In the genomic region with DNA sequence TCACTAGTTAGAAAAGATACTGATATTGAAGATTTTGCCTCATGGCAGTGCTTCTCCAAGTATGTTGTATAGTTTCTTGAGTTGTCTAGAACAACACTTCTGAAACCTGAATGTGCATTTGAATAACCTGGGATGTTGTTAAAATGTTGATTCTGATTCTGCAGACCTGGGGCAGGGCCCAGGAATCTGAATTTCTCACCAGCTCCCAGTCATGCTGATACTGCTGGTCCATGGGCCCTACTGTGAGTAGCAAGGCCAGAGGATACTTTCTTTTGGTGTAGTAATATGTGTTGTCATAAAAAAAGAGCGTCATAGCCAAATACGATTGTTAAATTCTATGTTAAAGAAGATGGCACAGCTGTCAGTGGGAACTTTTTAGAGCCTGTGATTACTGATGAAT, we compare ENCODE assay signal across 13 cellular contexts. TPM values are rescaled to one million over a fixed set of nuclear protein-coding genes. Genes with fewer than 3 reads are reported as not detected.
DNase-seq lines count a peak whose midpoint lies in the region; ATAC-seq and TF ChIP-seq lines count a peak whose summit lies in the region.
"Had no signal": no experiment of that assay in that cellular context is flagged by ENCODE, and none has a peak within 500 bp of the region (broad histone marks: within the 10 kb centered on the region; RNA-seq: fewer than 3 reads in every experiment).

No MANE protein-coding gene starts in this region.

- H3K4me1 ChIP-seq in BE2C = no peaks in the 10 kb centered on the region

- peak overlapping the region; percentile 77 for H3K4me3 Mint-ChIP-seq in activated CD8-positive, alpha-beta T cell treated with anti-CD3 and anti-CD28 coated beads, Interleukin-2, amount 10 ng/mL, durations not matched to agents 7 days and 5 days
- H3K4me3 Mint-ChIP-seq in immature natural killer cell = peak overlapping the region; percentile 79 to 94 (median 89)
- H3K4me3 Mint-ChIP-seq in stimulated activated effector memory CD8-positive, alpha-beta T cell treated with anti-CD3 and anti-CD28 coated beads, Interleukin-12 subunit alpha, Interleukin-12 subunit beta, amount 100 ng/mL, for 72 hours = peak overlapping the region; percentile 63
- H3K4me3 Mint-ChIP-seq: H9, nephron had no signal

- POLR2A ChIA-PET in activated CD8-positive, alpha-beta T cell treated with anti-CD3 and anti-CD28 coated beads, Interleukin-2, amount 10 ng/mL, durations not matched to agents 7 days and 5 days (lab: Charles Lee) = interaction anchor here (12.1 kb wide), 1 partner anchor 14 kb away, joined by 312 read pairs; no protein-coding TSS in a partner anchor

- no peaks in the 10 kb centered on the region for H3K9me3 ChIP-seq in BE2C
- H3K9me3 ChIP-seq: MG63 had no signal

- peak overlapping the region; percentile 94 for H3K27ac Mint-ChIP-seq in activated CD8-positive, alpha-beta T cell treated with anti-CD3 and anti-CD28 coated beads, Interleukin-2, amount 10 ng/mL, durations not matched to agents 7 days and 5 days
- H3K27ac Mint-ChIP-seq in immature natural killer cell = peak overlapping the region; percentile 94 to 99 (median 98)
- H3K27ac Mint-ChIP-seq in stimulated activated effector memory CD8-positive, alpha-beta T cell treated with anti-CD3 and anti-CD28 coated beads, Interleukin-12 subunit alpha, Interleukin-12 subunit beta, amount 100 ng/mL, for 72 hours = peak overlapping the region; percentile 84
- H3K27ac Mint-ChIP-seq: H9, nephron had no signal

- no peaks in the 10 kb centered on the region for H3K27me3 Mint-ChIP-seq in activated CD8-positive, alpha-beta T cell treated with anti-CD3 and anti-CD28 coated beads, Interleukin-2, amount 10 ng/mL, durations not matched to agents 7 days and 5 days (ENCODE audit: low read depth)
- peaks cover 20 to 35% (median 32%) of the 10 kb centered on the region in 3 donors for H3K27me3 Mint-ChIP-seq in immature natural killer cell (ENCODE audit: low read depth in 3 of 3)

- no peak overlapping the region for H3K4me3 ChIP-seq in BE2C (ENCODE audit: low read depth, low read length)
- H3K4me3 ChIP-seq: MG63 had no signal

- peaks cover 16% of the 10 kb centered on the region for H3K27me3 ChIP-seq in BE2C
- H3K27me3 ChIP-seq: MG63 had no signal

- DNase-seq in activated CD4-positive, alpha-beta T cell treated with anti-CD3 and anti-CD28 coated beads for 48 hours = peak; percentile 48
- no peak for DNase-seq in activated CD4-positive, alpha-beta T cell treated with anti-CD3 and anti-CD28 coated beads for 4 hours
- no peak for DNase-seq in activated CD8-positive, alpha-beta T cell treated with anti-CD3 and anti-CD28 coated beads, Interleukin-2, amount 10 ng/mL, durations not matched to agents 7 days and 5 days
- DNase-seq in immature natural killer cell (no peak), BE2C (no peak)
- no peak for DNase-seq in stimulated activated effector memory CD8-positive, alpha-beta T cell treated with anti-CD3 and anti-CD28 coated beads, Interleukin-12 subunit alpha, Interleukin-12 subunit beta, amount 100 ng/mL, for 72 hours (ENCODE audit: low spot score in 2 of 2)
- DNase-seq: cortex of kidney, H9, MG63, NCI-H510A treated with DMSO at 0.1 percent for 48 hours had no signal

- CTCF ChIA-PET in activated CD8-positive, alpha-beta T cell treated with anti-CD3 and anti-CD28 coated beads, Interleukin-2, amount 10 ng/mL, durations not matched to agents 7 days and 5 days (lab: Charles Lee) = interaction anchor here (0.9 to 8.2 kb wide), 2 partner anchors 12 to 39 kb away, joined by 5 to 81 read pairs; no protein-coding TSS in a partner anchor

- H3K36me3 ChIP-seq in BE2C = no peaks in the 10 kb centered on the region
- H3K36me3 ChIP-seq: MG63 had no signal

- TF ChIP-seq CTCF in BE2C (IDR thresholded peaks at IDR 0.05; ENCODE audit: low read depth, low read length) = no peak

- peaks cover 88% of the 10 kb centered on the region for H3K4me1 Mint-ChIP-seq in activated CD8-positive, alpha-beta T cell treated with anti-CD3 and anti-CD28 coated beads, Interleukin-2, amount 10 ng/mL, durations not matched to agents 7 days and 5 days (ENCODE audit: low read depth)
- peaks cover 96 to 100% of the 10 kb centered on the region in 2 donors for H3K4me1 Mint-ChIP-seq in immature natural killer cell
- peaks cover 87% of the 10 kb centered on the region for H3K4me1 Mint-ChIP-seq in stimulated activated effector memory CD8-positive, alpha-beta T cell treated with anti-CD3 and anti-CD28 coated beads, Interleukin-12 subunit alpha, Interleukin-12 subunit beta, amount 100 ng/mL, for 72 hours

- peaks cover 51% of the 10 kb centered on the region for H3K36me3 Mint-ChIP-seq in activated CD8-positive, alpha-beta T cell treated with anti-CD3 and anti-CD28 coated beads, Interleukin-2, amount 10 ng/mL, durations not matched to agents 7 days and 5 days (ENCODE audit: low read depth)
- peaks cover 7 to 10% (median 8%) of the 10 kb centered on the region in 3 donors for H3K36me3 Mint-ChIP-seq in immature natural killer cell
- H3K36me3 Mint-ChIP-seq in stimulated activated effector memory CD8-positive, alpha-beta T cell treated with anti-CD3 and anti-CD28 coated beads, Interleukin-12 subunit alpha, Interleukin-12 subunit beta, amount 100 ng/mL, for 72 hours = peaks cover 63% of the 10 kb centered on the region

- no peaks in the 10 kb centered on the region for H3K9me3 Mint-ChIP-seq in activated CD8-positive, alpha-beta T cell treated with anti-CD3 and anti-CD28 coated beads, Interleukin-2, amount 10 ng/mL, durations not matched to agents 7 days and 5 days (ENCODE audit: insufficient read depth)
- peaks cover 0 to 6% (median 1%) of the 10 kb centered on the region in 6 donors for H3K9me3 Mint-ChIP-seq in immature natural killer cell
- H3K9me3 Mint-ChIP-seq in stimulated activated effector memory CD8-positive, alpha-beta T cell treated with anti-CD3 and anti-CD28 coated beads, Interleukin-12 subunit alpha, Interleukin-12 subunit beta, amount 100 ng/mL, for 72 hours = no peaks in the 10 kb centered on the region
- H3K9me3 Mint-ChIP-seq: H9, nephron had no signal

- ATAC-seq in activated CD8-positive, alpha-beta T cell treated with anti-CD3 and anti-CD28 coated beads, Interleukin-2, amount 10 ng/mL, durations not matched to agents 7 days and 5 days = no peak
- ATAC-seq in stimulated activated effector memory CD8-positive, alpha-beta T cell treated with anti-CD3 and anti-CD28 coated beads, Interleukin-12 subunit alpha, Interleukin-12 subunit beta, amount 100 ng/mL, for 72 hours = no peak
- ATAC-seq in HG03097 (IDR thresholded peaks at IDR 0.05; ENCODE audit: low FRiP score, unreplicated experiment) = no peak
- ATAC-seq in GM21529 (IDR thresholded peaks at IDR 0.05; ENCODE audit: unreplicated experiment) = no peak

RNA-seq across cellular contexts. Expression of a gene that starts 41.6 kb away (rescaled TPM):
- not detected for total RNA-seq in activated CD8-positive, alpha-beta T cell treated with anti-CD3 and anti-CD28 coated beads, Interleukin-2, amount 10 ng/mL, durations not matched to agents 7 days and 5 days
- polyA plus RNA-seq in immature natural killer cell = not detected
- polyA plus RNA-seq in BE2C (2012; ENCODE audit: insufficient read depth, insufficient read length, low read depth) = not detected
- total RNA-seq: H9 had no signal
